In the genomic region with DNA sequence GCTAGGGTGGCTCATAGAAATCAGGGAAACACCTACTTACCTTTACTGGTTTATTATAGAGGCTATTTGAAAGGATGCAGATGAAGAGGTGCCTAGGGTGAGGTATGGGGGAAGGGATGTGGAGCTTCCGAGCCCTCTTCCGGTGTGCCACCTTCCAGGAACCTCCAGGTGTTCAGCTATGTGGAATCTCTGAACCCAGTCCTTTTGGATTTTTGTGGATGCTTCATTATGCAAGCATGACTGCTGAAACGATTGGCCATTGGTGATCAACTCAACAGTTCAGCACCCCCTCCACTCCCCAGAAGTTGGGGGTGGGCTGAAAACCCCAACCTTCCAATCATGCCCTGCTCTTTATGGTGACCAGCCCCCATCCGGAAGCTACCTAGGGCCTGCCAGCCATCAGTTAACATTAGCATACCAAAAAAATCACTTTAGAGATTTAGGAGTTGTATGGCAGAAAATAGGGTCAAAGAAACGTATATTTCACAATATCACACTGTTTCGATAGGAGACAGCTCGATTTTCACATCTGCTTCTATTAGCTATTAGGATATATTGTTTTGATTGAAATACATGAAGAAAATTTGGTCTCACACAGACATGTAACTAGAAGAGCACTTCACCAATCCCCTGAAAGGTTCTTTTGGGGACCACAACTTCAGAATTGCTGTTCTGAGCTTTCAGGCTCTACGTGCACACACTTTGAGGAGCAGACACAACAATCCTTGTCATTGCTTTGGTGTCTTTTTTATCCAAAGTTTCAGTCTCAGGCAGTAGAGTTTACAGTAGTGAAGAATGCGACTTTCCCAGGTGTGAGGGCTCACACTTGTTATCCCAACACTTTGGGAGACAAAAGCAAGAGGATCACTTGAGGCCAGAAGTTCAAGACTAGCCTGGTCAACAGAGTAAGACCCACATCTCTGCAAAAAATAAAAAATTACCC, we compare ENCODE assay signal across 1 cellular context.
TF ChIP-seq lines count a peak whose summit lies in the region.

No MANE protein-coding gene starts in this region.

TF ChIP-seq in K562, 482 proteins besides CTCF, POLR2A, EP300 and RAD21:
- no peak for TF ChIP-seq SNIP1 (IDR thresholded peaks at IDR 0.05; ENCODE audit: low read depth)
- no peak for TF ChIP-seq SPI1 (IDR thresholded peaks at IDR 0.05; ENCODE audit: borderline replicate concordance, low read depth, low read length)
- peak; percentile 57; the same call in 1 of the 2 replicates for TF ChIP-seq CEBPB (tag; IDR thresholded peaks at IDR 0.05)
TF ChIP-seq in K562: peak in this region for 1.
